ENCODE assay signal across 17 cellular contexts in the genomic region with DNA sequence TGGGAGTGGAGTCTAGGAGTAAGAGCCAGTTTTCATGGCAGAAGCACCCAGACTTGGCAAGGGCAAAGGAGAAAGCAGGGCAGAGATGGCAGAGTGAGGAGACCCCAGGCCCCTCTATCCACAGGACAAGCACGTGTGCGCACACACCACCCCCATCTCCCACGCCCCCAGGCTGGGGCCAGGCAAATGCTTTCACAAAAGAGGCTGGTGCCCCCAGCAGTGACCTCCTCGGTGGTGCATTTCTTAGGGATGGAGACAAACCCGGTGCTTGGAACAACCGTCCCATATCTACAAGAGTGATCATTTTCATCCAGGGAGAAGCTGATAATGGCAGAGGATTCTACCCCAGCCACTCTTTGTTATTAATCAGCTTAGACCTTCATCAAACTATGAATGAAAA.
DNase-seq lines count a peak whose midpoint lies in the region; ATAC-seq and TF ChIP-seq lines count a peak whose summit lies in the region.
"Had no signal": no experiment of that assay in that cellular context is flagged by ENCODE, and none has a peak within 500 bp of the region (broad histone marks: within the 10 kb centered on the region; RNA-seq: fewer than 3 reads in every experiment).

No MANE protein-coding gene starts in this region.

- POLR2A ChIA-PET in naive thymus-derived CD8-positive, alpha-beta T cell (lab: Charles Lee) = no interaction called here

- ATAC-seq in HG02588 (IDR thresholded peaks at IDR 0.05; ENCODE audit: unreplicated experiment) (no peak), HG03521 (IDR thresholded peaks at IDR 0.05; ENCODE audit: unreplicated experiment) (no peak), esophagus mucosa (no peak)
- ATAC-seq in naive thymus-derived CD8-positive, alpha-beta T cell = no peak
- ATAC-seq: A549; CD8-positive, alpha-beta T cell; HCT116 had no signal

- no peaks in the 10 kb centered on the region for H3K36me3 ChIP-seq in HAP-1 (replicated peaks)
- H3K36me3 ChIP-seq: BE2C had no signal

- peak; percentile 41 to 69 for DNase-seq in HAP-1 (ENCODE audit: low spot score in 2 of 2)
- DNase-seq in neural crest cell (ENCODE audit: low read depth, low spot score) = no peak
- DNase-seq in naive thymus-derived CD8-positive, alpha-beta T cell = no peak
- DNase-seq: BE2C; CD8-positive, alpha-beta T cell; COR-L47; DMS153; DMS79 treated with DMSO at 0.1 percent for 48 hours; EL; GOT3 had no signal

- no peak overlapping the region for H3K4me3 ChIP-seq in HAP-1
- H3K4me3 ChIP-seq: A549 had no signal

- H3K4me1 Mint-ChIP-seq in brain = peaks cover 79% of the 10 kb centered on the region
- H3K4me1 Mint-ChIP-seq in neural crest cell = peaks cover 80% of the 10 kb centered on the region
- H3K4me1 Mint-ChIP-seq in naive thymus-derived CD8-positive, alpha-beta T cell = peaks cover 0 to 5% (median 1%) of the 10 kb centered on the region in 4 donors

- no peaks in the 10 kb centered on the region for H3K27me3 Mint-ChIP-seq in brain
- H3K27me3 Mint-ChIP-seq in neural crest cell (ENCODE audit: low read depth) = peaks cover 2% of the 10 kb centered on the region
- peaks cover 14 to 53% (median 21%) of the 10 kb centered on the region in 5 donors for H3K27me3 Mint-ChIP-seq in naive thymus-derived CD8-positive, alpha-beta T cell

- H3K9me3 ChIP-seq in HAP-1 = no peaks in the 10 kb centered on the region
- H3K9me3 ChIP-seq: A549, BE2C had no signal

- in situ Hi-C loops in HAP-1 (cut with MboI; ENCODE audit: low sequenced_read_pairs) = no loop called here

- H3K27me3 ChIP-seq in HAP-1 (ENCODE audit: low read depth) = no peaks in the 10 kb centered on the region
- H3K27me3 ChIP-seq: BE2C had no signal

- H3K9me3 Mint-ChIP-seq in brain (peaks cover 0 to 15% (median 9%) of the 10 kb centered on the region in 5 experiments), neural crest cell (peaks cover 4% of the 10 kb centered on the region)
- peaks cover 0 to 12% (median 0%) of the 10 kb centered on the region in 9 donors for H3K9me3 Mint-ChIP-seq in naive thymus-derived CD8-positive, alpha-beta T cell
- H3K9me3 Mint-ChIP-seq: CD8-positive, alpha-beta T cell had no signal

- H3K27ac Mint-ChIP-seq in brain = peak overlapping the region in 3 of 5 experiments; percentile 43 to 84 (median 43)
- H3K27ac Mint-ChIP-seq in neural crest cell (ENCODE audit: unreplicated experiment) = no peak overlapping the region
- H3K27ac Mint-ChIP-seq in naive thymus-derived CD8-positive, alpha-beta T cell = no peak overlapping the region
- H3K27ac Mint-ChIP-seq: CD8-positive, alpha-beta T cell had no signal

- H3K4me3 Mint-ChIP-seq in brain (peak overlapping the region in 1 of 5 experiments; percentile 23), neural crest cell (peak overlapping the region; percentile 3)
- H3K4me3 Mint-ChIP-seq in naive thymus-derived CD8-positive, alpha-beta T cell = no peak overlapping the region
- H3K4me3 Mint-ChIP-seq: CD14-positive monocyte; CD8-positive, alpha-beta T cell had no signal

- H3K36me3 Mint-ChIP-seq in brain (peaks cover 4% of the 10 kb centered on the region), neural crest cell (ENCODE audit: low read depth) (peaks cover 3% of the 10 kb centered on the region)
- no peaks in the 10 kb centered on the region for H3K36me3 Mint-ChIP-seq in naive thymus-derived CD8-positive, alpha-beta T cell
- H3K36me3 Mint-ChIP-seq: CD8-positive, alpha-beta T cell had no signal

- peaks cover 11% of the 10 kb centered on the region for H3K4me1 ChIP-seq in HAP-1
- H3K4me1 ChIP-seq: A549 had no signal

- TF ChIP-seq CTCF in brain (conservative IDR thresholded peaks at IDR 0.05) (no peak), neural crest cell (conservative IDR thresholded peaks at IDR 0.05) (no peak)

Comparison
In these comparisons a context has a peak if more than half of its experiments do, and no peak if none do; other contexts are left out.
1. DNase-seq: peak in HAP-1 (2 of 2); none in neural crest cell (single experiment) and naive thymus-derived CD8-positive, alpha-beta T cell (0 of 10).
2. H3K27ac Mint-ChIP-seq: peak in brain (3 of 5); none in neural crest cell (single experiment) and naive thymus-derived CD8-positive, alpha-beta T cell (0 of 10).